ENCODE assay signal across 8 cellular contexts in the genomic region with DNA sequence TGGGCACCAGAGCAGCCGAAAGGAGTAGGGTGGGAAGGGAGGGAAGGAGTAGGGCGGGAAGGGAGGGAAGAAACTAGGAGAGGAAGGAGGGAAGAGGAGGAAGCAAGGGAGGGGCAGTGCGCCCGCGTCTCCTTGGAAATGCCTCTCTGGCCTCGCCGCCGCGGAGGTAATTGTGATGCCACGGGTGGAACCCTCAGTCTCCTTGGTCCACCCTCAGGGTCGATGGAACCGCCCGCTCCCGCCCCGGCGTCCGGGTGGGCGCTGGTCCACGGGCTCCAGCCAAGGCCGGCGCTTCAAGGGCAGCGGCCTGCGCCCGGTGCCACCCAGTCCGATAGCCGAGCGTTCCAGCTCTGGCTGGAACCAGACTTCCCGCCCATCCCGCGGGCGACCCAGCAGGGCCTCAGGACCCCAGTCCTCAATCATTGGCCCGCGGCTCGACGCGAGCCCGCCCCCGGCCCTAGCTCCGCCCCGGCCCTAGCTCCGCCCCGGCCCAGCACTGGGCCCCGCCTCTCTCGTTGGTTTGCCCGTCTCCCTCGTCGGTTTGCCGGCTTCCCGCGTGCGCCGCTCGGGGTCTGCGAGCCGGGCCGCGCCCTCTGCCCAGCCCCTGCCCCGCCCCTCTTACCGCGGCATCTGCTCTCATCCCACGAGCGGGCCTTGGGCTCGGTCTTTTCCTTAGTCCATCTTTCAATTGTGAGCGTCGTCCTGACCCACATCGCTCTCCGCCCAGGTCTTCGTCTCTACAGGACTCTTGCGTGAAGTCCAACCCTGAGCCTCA. TPM values are rescaled to one million over a fixed set of nuclear protein-coding genes. Genes with fewer than 3 reads are reported as not detected.
DNase-seq lines count a peak whose midpoint lies in the region; ATAC-seq and TF ChIP-seq lines count a peak whose summit lies in the region.

No MANE protein-coding gene starts in this region.

- peak overlapping the region; percentile 91 for H3K4me3 Mint-ChIP-seq in activated CD4-positive, alpha-beta T cell treated with anti-CD3 and anti-CD28 coated beads, Interleukin-2, amount 10 ng/mL, durations not matched to agents 24 days and 14 days

- no peak for TF ChIP-seq CTCF in AG10803 (conservative IDR thresholded peaks at IDR 0.05; ENCODE audit: low read length)

- peaks cover 9% of the 10 kb centered on the region for H3K36me3 Mint-ChIP-seq in activated CD4-positive, alpha-beta T cell treated with anti-CD3 and anti-CD28 coated beads, Interleukin-2, amount 10 ng/mL, durations not matched to agents 24 days and 14 days (ENCODE audit: low read depth)

- peaks cover 17% of the 10 kb centered on the region for H3K4me1 Mint-ChIP-seq in activated CD4-positive, alpha-beta T cell treated with anti-CD3 and anti-CD28 coated beads, Interleukin-2, amount 10 ng/mL, durations not matched to agents 24 days and 14 days

- H3K4me3 ChIP-seq in AG10803 (ENCODE audit: low read length) = peak overlapping the region; percentile 65

- no peaks in the 10 kb centered on the region for H3K9me3 Mint-ChIP-seq in activated CD4-positive, alpha-beta T cell treated with anti-CD3 and anti-CD28 coated beads, Interleukin-2, amount 10 ng/mL, durations not matched to agents 24 days and 14 days

- ATAC-seq in GM19025 (IDR thresholded peaks at IDR 0.05; ENCODE audit: low read depth, unreplicated experiment) (peak; percentile 84), HG03354 (IDR thresholded peaks at IDR 0.05; ENCODE audit: poor library complexity, severe bottlenecking, unreplicated experiment) (peak; percentile 84), left lobe of liver (peak; percentile 92)

- intact Hi-C loops in activated CD4-positive, alpha-beta T cell treated with anti-CD3 and anti-CD28 coated beads, Interleukin-2, amount 10 ng/mL, durations not matched to agents 24 days and 14 days (cut with micrococcal nuclease) = loop anchor here (1.0 to 5.0 kb wide), 3 partner anchors 8 to 66 kb away; partner anchors contain the start of genes BLTP2, RPL23A, SDF2 and SUPT6H

- peak; percentile 80 for DNase-seq in AG10803 (ENCODE audit: low read depth)
- peak; percentile 97 to 98 for DNase-seq in NCI-H524 (lab: John Stamatoyannopoulos, UW)
- DNase-seq in activated CD4-positive, alpha-beta T cell treated with anti-CD3 and anti-CD28 coated beads, Interleukin-2, amount 10 ng/mL, durations not matched to agents 24 days and 14 days = peak; percentile 99
- DNase-seq in cortex of kidney (lab: John Stamatoyannopoulos, UW) = peak; percentile 99
- DNase-seq in left lobe of liver (ENCODE audit: low spot score) = peak; percentile 88
- DNase-seq in stimulated activated CD4-positive, alpha-beta T cell treated with anti-CD3 and anti-CD28 coated beads, Interleukin-1b, Interleukin-23, amount 100 ng/mL, for 48 hours = peak; percentile 89

- peak overlapping the region; percentile 95 for H3K27ac Mint-ChIP-seq in activated CD4-positive, alpha-beta T cell treated with anti-CD3 and anti-CD28 coated beads, Interleukin-2, amount 10 ng/mL, durations not matched to agents 24 days and 14 days

- H3K27me3 Mint-ChIP-seq in activated CD4-positive, alpha-beta T cell treated with anti-CD3 and anti-CD28 coated beads, Interleukin-2, amount 10 ng/mL, durations not matched to agents 24 days and 14 days = peaks cover 15% of the 10 kb centered on the region

RNA-seq across cellular contexts. Expression of gene PROCA1, which starts 0.6 kb away (rescaled TPM):
- 6.0 TPM in 2 replicates for total RNA-seq in activated CD4-positive, alpha-beta T cell treated with anti-CD3 and anti-CD28 coated beads, Interleukin-2, amount 10 ng/mL, durations not matched to agents 24 days and 14 days
- total RNA-seq in left lobe of liver = 0.73 TPM

RNA-seq across cellular contexts. Expression of gene RAB34, which starts 6.5 kb away (rescaled TPM):
- 19.2 and 20.6 TPM in 2 replicates for total RNA-seq in activated CD4-positive, alpha-beta T cell treated with anti-CD3 and anti-CD28 coated beads, Interleukin-2, amount 10 ng/mL, durations not matched to agents 24 days and 14 days
- 4.9 TPM for total RNA-seq in left lobe of liver

RNA-seq across cellular contexts. Expression of gene RPL23A, which starts 8.7 kb away (rescaled TPM):
- 1,588 and 1,610 TPM in 2 replicates for total RNA-seq in activated CD4-positive, alpha-beta T cell treated with anti-CD3 and anti-CD28 coated beads, Interleukin-2, amount 10 ng/mL, durations not matched to agents 24 days and 14 days
- 346 TPM for total RNA-seq in left lobe of liver

RNA-seq across cellular contexts. Expression of gene TLCD1, which starts 14.9 kb away (rescaled TPM):
- 12.5 and 16.8 TPM in 2 replicates for total RNA-seq in activated CD4-positive, alpha-beta T cell treated with anti-CD3 and anti-CD28 coated beads, Interleukin-2, amount 10 ng/mL, durations not matched to agents 24 days and 14 days
- total RNA-seq in left lobe of liver = 4.8 TPM

RNA-seq across cellular contexts. Expression of gene NEK8, which starts 17.5 kb away (rescaled TPM):
- 5.5 and 6.1 TPM in 2 replicates for total RNA-seq in activated CD4-positive, alpha-beta T cell treated with anti-CD3 and anti-CD28 coated beads, Interleukin-2, amount 10 ng/mL, durations not matched to agents 24 days and 14 days
- total RNA-seq in left lobe of liver = 3.2 TPM

Comparison
In these comparisons a context has a peak if more than half of its experiments do, and no peak if none do; other contexts are left out.
1. Peak in every context shown above with its lines: DNase-seq, ATAC-seq and H3K4me3 ChIP-seq.